Comparison of ENCODE assay signal across 8 cellular contexts in genomic region chr19:13117772-13118423, GRCh38. TPM values are rescaled to one million over a fixed set of nuclear protein-coding genes. Genes with fewer than 3 reads are reported as not detected.
DNase-seq lines count a peak whose midpoint lies in the region; ATAC-seq and TF ChIP-seq lines count a peak whose summit lies in the region.

TSS of gene NACC1 (plus strand) at chr19:13118264. CDS start at chr19:13135208, 16,944 bp downstream.

- POLR2A ChIA-PET in GM10248 (lab: Yijun Ruan, JAX), result interaction anchor here (0.5 to 1.6 kb wide), 5 partner anchors 13 to 175 kb away, joined by 3 to 10 read pairs (median 4); no protein-coding TSS in a partner anchor

- DNase-seq in GM10248 (ENCODE audit: extremely low spot score), result peak; percentile 98
- DNase-seq in NCI-H146 treated with DMSO at 0.1 percent for 48 hours (lab: John Stamatoyannopoulos, UW; ENCODE audit: unreplicated experiment), result peak; percentile 93
- DNase-seq in T-helper 2 cell treated with Interferon-gamma antibody and Interleukin-4, amounts not matched to agents 5 μg/mL and 100 μg/mL, for 36 hours (ENCODE audit: low spot score), result peak; percentile 92
- DNase-seq in anterior cingulate cortex (lab: John Stamatoyannopoulos, UW), result peak in 57 of 58 donors; percentile 28 to 94 (median 82)
- DNase-seq in right cardiac atrium, result peak; percentile 91 to 96 (median 96)
- no peak for DNase-seq in vagina (ENCODE audit: extremely low spot score in 2 of 2)

- TF ChIP-seq CTCF in GM10248 (IDR thresholded peaks at IDR 0.05; ENCODE audit: control extremely low read depth, extremely low read depth, low read depth, missing control alignments), result no peak
- no peak for TF ChIP-seq CTCF in vagina (IDR thresholded peaks at IDR 0.05)

- peaks cover 22% of the 10 kb centered on the region for H3K36me3 Mint-ChIP-seq in T-helper 2 cell treated with Interferon-gamma antibody and Interleukin-4, amounts not matched to agents 5 μg/mL and 100 μg/mL, for 36 hours (ENCODE audit: low read depth)

- CTCF ChIA-PET in GM10248 (lab: Yijun Ruan, JAX), result interaction anchor here (0.7 to 1.9 kb wide), 6 partner anchors 9 to 153 kb away, joined by 3 to 13 read pairs (median 4); no protein-coding TSS in a partner anchor

- peak within 1 kb of the TSS; percentile 97 for H3K27ac Mint-ChIP-seq in T-helper 2 cell treated with Interferon-gamma antibody and Interleukin-4, amounts not matched to agents 5 μg/mL and 100 μg/mL, for 36 hours

- H3K27me3 ChIP-seq in right cardiac atrium (ENCODE audit: control insufficient read depth, insufficient read depth) (no peaks in the 10 kb centered on the region), rectal smooth muscle tissue (ENCODE audit: control insufficient read depth, insufficient read depth, low read length) (no peaks in the 10 kb centered on the region), vagina (no peaks in the 10 kb centered on the region)

- no peaks in the 10 kb centered on the region for H3K27me3 Mint-ChIP-seq in T-helper 2 cell treated with Interferon-gamma antibody and Interleukin-4, amounts not matched to agents 5 μg/mL and 100 μg/mL, for 36 hours (ENCODE audit: low read depth)

- H3K4me1 Mint-ChIP-seq in T-helper 2 cell treated with Interferon-gamma antibody and Interleukin-4, amounts not matched to agents 5 μg/mL and 100 μg/mL, for 36 hours (ENCODE audit: low read depth), result peaks cover 31% of the 10 kb centered on the region

- H3K4me1 ChIP-seq in right cardiac atrium (ENCODE audit: control insufficient read depth, insufficient read depth, low read length) (peaks cover 14% of the 10 kb centered on the region), rectal smooth muscle tissue (ENCODE audit: control insufficient read depth, insufficient read depth, low read length) (peaks cover 13% of the 10 kb centered on the region), vagina (peaks cover 58% of the 10 kb centered on the region)

- H3K36me3 ChIP-seq in rectal smooth muscle tissue (ENCODE audit: control insufficient read depth, insufficient read depth, low read length) (no peaks in the 10 kb centered on the region), vagina (peaks cover 0 to 11% of the 10 kb centered on the region in 2 donors)

- peak within 1 kb of the TSS; percentile 84 for H3K27ac ChIP-seq in right cardiac atrium (ENCODE audit: low read length)
- peak within 1 kb of the TSS; percentile 68 for H3K27ac ChIP-seq in rectal smooth muscle tissue (ENCODE audit: low read depth, low read length)
- H3K27ac ChIP-seq in vagina, result peak within 1 kb of the TSS; percentile 78

- H3K9me3 Mint-ChIP-seq in T-helper 2 cell treated with Interferon-gamma antibody and Interleukin-4, amounts not matched to agents 5 μg/mL and 100 μg/mL, for 36 hours, result no peaks in the 10 kb centered on the region

- intact Hi-C loops in right cardiac atrium (cut with DNase I) (no loop called here), vagina (cut with DNase I) (no loop called here)

- peak within 1 kb of the TSS; percentile 97 for H3K4me3 ChIP-seq in right cardiac atrium (ENCODE audit: low read length)
- peak within 1 kb of the TSS; percentile 95 for H3K4me3 ChIP-seq in rectal smooth muscle tissue (ENCODE audit: low read length)
- H3K4me3 ChIP-seq in vagina, result peak within 1 kb of the TSS; percentile 92 to 99

- no peak for TF ChIP-seq POLR2A in vagina (IDR thresholded peaks at IDR 0.05)

- peak within 1 kb of the TSS; percentile 39 for H3K9ac ChIP-seq in rectal smooth muscle tissue (ENCODE audit: low read length)

- 3% methylated on average over 65 of the region's 65 CpGs for WGBS in right cardiac atrium

- H3K9me3 ChIP-seq in right cardiac atrium (ENCODE audit: control insufficient read depth, low read length) (no peaks in the 10 kb centered on the region), vagina (no peaks in the 10 kb centered on the region)

- peak; percentile 75 for ATAC-seq in HG02759 (IDR thresholded peaks at IDR 0.05; ENCODE audit: unreplicated experiment)
- peak; percentile 95 to 96 for ATAC-seq in right cardiac atrium

- H3K4me3 Mint-ChIP-seq in T-helper 2 cell treated with Interferon-gamma antibody and Interleukin-4, amounts not matched to agents 5 μg/mL and 100 μg/mL, for 36 hours, result peak within 1 kb of the TSS; percentile 96

RNA-seq across cellular contexts. Expression of gene NACC1, which starts in this region (rescaled TPM):
- total RNA-seq in right cardiac atrium (10 to 100 TPM; 27.6 to 44.2 (median 40.2) TPM), vagina (22.6 TPM)
- polyA plus RNA-seq in right cardiac atrium, result 40.2 TPM

Comparison
In these comparisons a context has a peak if more than half of its experiments do, and no peak if none do; other contexts are left out.
1. DNase-seq: peak in GM10248 (single experiment), NCI-H146 treated with DMSO at 0.1 percent for 48 hours (single experiment), T-helper 2 cell treated with Interferon-gamma antibody and Interleukin-4, amounts not matched to agents 5 μg/mL and 100 μg/mL, for 36 hours (single experiment), anterior cingulate cortex (57 of 58) and right cardiac atrium (3 of 3); none in vagina (0 of 2).
2. Peak in every context shown above with its lines, with median percentiles within 50 percentile points of each other: H3K27ac ChIP-seq and H3K4me3 ChIP-seq.